ENCODE assay signal across 19 cellular contexts in genomic region chr19:18218600-18218999, GRCh38. TPM values are rescaled to one million over a fixed set of nuclear protein-coding genes. Genes with fewer than 3 reads are reported as not detected.
DNase-seq lines count a peak whose midpoint lies in the region; ATAC-seq and TF ChIP-seq lines count a peak whose summit lies in the region.
"Had no signal": no experiment of that assay in that cellular context is flagged by ENCODE, and none has a peak within 500 bp of the region (broad histone marks: within the 10 kb centered on the region; RNA-seq: fewer than 3 reads in every experiment).

No MANE protein-coding gene starts in this region.

- H3K9me3 Mint-ChIP-seq in stimulated activated naive CD8-positive, alpha-beta T cell treated with anti-CD3 and anti-CD28 coated beads, Interleukin-15, amount 100 ng/mL, for 72 hours: no peaks in the 10 kb centered on the region
- no peaks in the 10 kb centered on the region for H3K9me3 Mint-ChIP-seq in nephron progenitor cell
- H3K9me3 Mint-ChIP-seq: H9, HFFc6 had no signal

- no peak overlapping the region for H3K4me3 ChIP-seq in osteoblast (ENCODE audit: insufficient read depth, low read length)
- H3K4me3 ChIP-seq in effector memory CD4-positive, alpha-beta T cell (ENCODE audit: insufficient read depth, low read depth, low read length, poor library complexity, severe bottlenecking): no peak overlapping the region
- H3K4me3 ChIP-seq: GM23338 had no signal

- H3K4me2 ChIP-seq in osteoblast (ENCODE audit: insufficient read depth, low read length): no peak overlapping the region
- H3K4me2 ChIP-seq: GM23338 had no signal

- H3K27me3 ChIP-seq in osteoblast (ENCODE audit: insufficient read depth, low read length): no peaks in the 10 kb centered on the region
- H3K27me3 ChIP-seq in effector memory CD4-positive, alpha-beta T cell (replicated peaks; ENCODE audit: control insufficient read depth, insufficient read depth, low read length, poor library complexity, severe bottlenecking): no peaks in the 10 kb centered on the region

- DNase-seq in stimulated activated naive CD8-positive, alpha-beta T cell treated with anti-CD3 and anti-CD28 coated beads, Interleukin-15, amount 100 ng/mL, for 72 hours: no peak
- no peak for DNase-seq in stimulated activated naive CD8-positive, alpha-beta T cell treated with anti-CD3 and anti-CD28 coated beads, Interleukin-15, Interleukin-2, amounts not matched to agents 100 U/mL and 50 U/mL, for 24 hours
- no peak for DNase-seq in nephron progenitor cell
- DNase-seq in osteoblast (ENCODE audit: insufficient read length, low spot score, missing footprints): peak; percentile 22
- DNase-seq in effector memory CD4-positive, alpha-beta T cell: no peak
- DNase-seq in T-helper 17 cell: no peak
- DNase-seq: C1 segment of cervical spinal cord; Calu3; CD4-positive, alpha-beta memory T cell; COR-L47; DMS53; DMS79 treated with DMSO at 0.1 percent for 48 hours; GF-D8; H9; HFFc6 had no signal

- H3K27ac Mint-ChIP-seq in stimulated activated naive CD8-positive, alpha-beta T cell treated with anti-CD3 and anti-CD28 coated beads, Interleukin-15, amount 100 ng/mL, for 72 hours: peak overlapping the region; percentile 8 to 19
- H3K27ac Mint-ChIP-seq in nephron progenitor cell: peak overlapping the region; percentile 10
- H3K27ac Mint-ChIP-seq in T-helper 17 cell: no peak overlapping the region
- H3K27ac Mint-ChIP-seq: CD4-positive, alpha-beta memory T cell; GM23338; H9; HFFc6 had no signal

- H3K9me3 ChIP-seq in osteoblast (ENCODE audit: low read depth, low read length): no peaks in the 10 kb centered on the region
- no peaks in the 10 kb centered on the region for H3K9me3 ChIP-seq in effector memory CD4-positive, alpha-beta T cell (ENCODE audit: control insufficient read depth, low read length)
- H3K9me3 ChIP-seq in T-helper 17 cell (ENCODE audit: control insufficient read depth, low read length, poor library complexity, severe bottlenecking): no peaks in the 10 kb centered on the region

- H3K36me3 ChIP-seq in osteoblast (ENCODE audit: insufficient read depth, low read length): no peaks in the 10 kb centered on the region
- H3K36me3 ChIP-seq in effector memory CD4-positive, alpha-beta T cell (ENCODE audit: control insufficient read depth, insufficient read depth, low read length): no peaks in the 10 kb centered on the region

- H3K79me2 ChIP-seq in osteoblast (ENCODE audit: insufficient read depth, low read length): no peaks in the 10 kb centered on the region

- no peak overlapping the region for H2AFZ ChIP-seq in osteoblast (ENCODE audit: low read length)
- H2AFZ ChIP-seq: GM23338 had no signal

- no peak for TF ChIP-seq CTCF in nephron progenitor cell (IDR thresholded peaks at IDR 0.05)
- no peak for TF ChIP-seq CTCF in osteoblast (IDR thresholded peaks at IDR 0.05; ENCODE audit: extremely low read depth, low read depth, low read length)

- peaks cover 10% of the 10 kb centered on the region for H3K4me1 ChIP-seq in osteoblast (ENCODE audit: insufficient read depth, low read length)
- H3K4me1 ChIP-seq in effector memory CD4-positive, alpha-beta T cell (ENCODE audit: control insufficient read depth, insufficient read depth, low read length, poor library complexity, severe bottlenecking): no peaks in the 10 kb centered on the region

- H4K20me1 ChIP-seq in osteoblast (ENCODE audit: insufficient read depth, low read length): peaks cover 2% of the 10 kb centered on the region

- no peak overlapping the region for H3K27ac ChIP-seq in osteoblast (ENCODE audit: low read depth, low read length)
- H3K27ac ChIP-seq in effector memory CD4-positive, alpha-beta T cell (ENCODE audit: insufficient read depth, low read length, poor library complexity, severe bottlenecking): no peak overlapping the region

- peaks cover 17% of the 10 kb centered on the region for H3K4me1 Mint-ChIP-seq in stimulated activated naive CD8-positive, alpha-beta T cell treated with anti-CD3 and anti-CD28 coated beads, Interleukin-15, amount 100 ng/mL, for 72 hours
- peaks cover 21% of the 10 kb centered on the region for H3K4me1 Mint-ChIP-seq in nephron progenitor cell
- H3K4me1 Mint-ChIP-seq in T-helper 17 cell: peaks cover 7% of the 10 kb centered on the region

- H3K4me3 Mint-ChIP-seq in stimulated activated naive CD8-positive, alpha-beta T cell treated with anti-CD3 and anti-CD28 coated beads, Interleukin-15, amount 100 ng/mL, for 72 hours: no peak overlapping the region
- H3K4me3 Mint-ChIP-seq in nephron progenitor cell (no peak overlapping the region), T-helper 17 cell (no peak overlapping the region)
- H3K4me3 Mint-ChIP-seq: CD4-positive, alpha-beta memory T cell; GM23338; H9; HFFc6 had no signal

- peaks cover 42% of the 10 kb centered on the region for H3K27me3 Mint-ChIP-seq in stimulated activated naive CD8-positive, alpha-beta T cell treated with anti-CD3 and anti-CD28 coated beads, Interleukin-15, amount 100 ng/mL, for 72 hours
- H3K27me3 Mint-ChIP-seq in nephron progenitor cell (ENCODE audit: low read depth, poor library complexity) (peaks cover 65% of the 10 kb centered on the region), T-helper 17 cell (peaks cover 27% of the 10 kb centered on the region)

- H3K36me3 Mint-ChIP-seq in nephron progenitor cell (ENCODE audit: low read depth) (no peaks in the 10 kb centered on the region), T-helper 17 cell (ENCODE audit: low read depth) (no peaks in the 10 kb centered on the region)
- H3K36me3 Mint-ChIP-seq: CD4-positive, alpha-beta memory T cell had no signal

- ATAC-seq in stimulated activated naive CD8-positive, alpha-beta T cell treated with anti-CD3 and anti-CD28 coated beads, Interleukin-15, amount 100 ng/mL, for 72 hours: no peak
- no peak for ATAC-seq in stimulated activated naive CD8-positive, alpha-beta T cell treated with anti-CD3 and anti-CD28 coated beads, Interleukin-15, Interleukin-2, amounts not matched to agents 100 U/mL and 50 U/mL, for 24 hours
- no peak for ATAC-seq in T-helper 17 cell
- ATAC-seq: GM23338, HCT116 had no signal

RNA-seq across cellular contexts. Expression of gene PDE4C, which starts 7.6 kb away (rescaled TPM):
- total RNA-seq in osteoblast (under 0.01 TPM in 1 of 2 replicates, not detected in the other), T-helper 17 cell (under 1 TPM in 1 of 2 donors, not detected in 1; 0.31 TPM)
- total RNA-seq: A172, A673 had no signal

RNA-seq across cellular contexts. Expression of gene RAB3A, which starts 14.8 kb away (rescaled TPM):
- total RNA-seq in osteoblast (0.72 and 1.8 TPM in 2 replicates), T-helper 17 cell (10 to 100 TPM in 1 of 2 donors, 1 to 10 TPM in 1; 7.4 to 15.3 TPM)

RNA-seq across cellular contexts. Expression of gene MPV17L2, which starts 25.6 kb away (rescaled TPM):
- total RNA-seq in osteoblast: 8.3 and 9.4 TPM in 2 replicates
- total RNA-seq in T-helper 17 cell: 1 to 10 TPM; 3.8 TPM

RNA-seq across cellular contexts. Expression of gene IFI30, which starts 45.0 kb away (rescaled TPM):
- 110 and 126 TPM in 2 replicates for total RNA-seq in osteoblast
- total RNA-seq in T-helper 17 cell: 10 to 100 TPM; 10.1 to 25.8 TPM
- total RNA-seq: A673 had no signal

RNA-seq across cellular contexts. Expression of gene IQCN, which starts 55.7 kb away (rescaled TPM):
- total RNA-seq in osteoblast (2.5 and 3.5 TPM in 2 replicates), T-helper 17 cell (10 to 100 TPM; 16.5 to 21.9 TPM)
